Comparison of ENCODE assay signal across 1 cellular context in genomic region chr1:32192220-32192948, GRCh38.
TF ChIP-seq lines count a peak whose summit lies in the region.

No MANE protein-coding gene starts in this region.

TF ChIP-seq in GM23338, 12 proteins besides CTCF, POLR2A, EP300 and RAD21 (continued from another document):
- TF ChIP-seq REST (IDR thresholded peaks at IDR 0.05; ENCODE audit: unreplicated experiment) = no peak
- TF ChIP-seq ZNF462 (CRISPR knock-in tag; IDR thresholded peaks at IDR 0.05) = no peak
- no peak for TF ChIP-seq NANOG (IDR thresholded peaks at IDR 0.05; ENCODE audit: borderline replicate concordance)
